In genomic region chr11:76190376-76190775, GRCh38 we compare ENCODE assay signal across 20 cellular contexts. TPM values are rescaled to one million over a fixed set of nuclear protein-coding genes. Genes with fewer than 3 reads are reported as not detected.
DNase-seq lines count a peak whose midpoint lies in the region; ATAC-seq, FAIRE-seq and TF ChIP-seq lines count a peak whose summit lies in the region.
"Had no signal": no experiment of that assay in that cellular context is flagged by ENCODE, and none has a peak within 500 bp of the region (broad histone marks: within the 10 kb centered on the region; RNA-seq: fewer than 3 reads in every experiment).

No MANE protein-coding gene starts in this region.

- no peak overlapping the region for H4K91ac ChIP-seq in H1 (replicated peaks; ENCODE audit: insufficient read length, low read length)

- H3K18ac ChIP-seq in H1 (ENCODE audit: extremely low read depth, low read length): no peak overlapping the region

- H4K8ac ChIP-seq in H1 (ENCODE audit: extremely low read depth, insufficient read depth, low read length): no peak overlapping the region

- no peak for TF ChIP-seq POLR2A in H1 (IDR thresholded peaks at IDR 0.05; ENCODE audit: control extremely low read depth in 1 of 2, low read depth in 2 of 2, low read length in 2 of 2)
- TF ChIP-seq POLR2A in upper lobe of left lung (IDR thresholded peaks at IDR 0.05): no peak

- intact Hi-C loops in lower lobe of right lung (cut with DNase I): no loop called here
- intact Hi-C loops in sciatic nerve (cut with DNase I): no loop called here

- TF ChIP-seq EP300 in SK-N-SH (IDR thresholded peaks at IDR 0.05; ENCODE audit: borderline replicate concordance in 1 of 2, low read depth in 1 of 2, low read length in 1 of 2): no peak
- no peak for TF ChIP-seq EP300 in H1 (IDR thresholded peaks at IDR 0.05; ENCODE audit: borderline replicate concordance in 1 of 2, low read depth in 2 of 2, low read length in 2 of 2)
- no peak for TF ChIP-seq EP300 in upper lobe of left lung (IDR thresholded peaks at IDR 0.05)

- no peaks in the 10 kb centered on the region for H3K23me2 ChIP-seq in H1 (ENCODE audit: low read depth, low read length)

- H3K79me2 ChIP-seq in SK-N-SH (ENCODE audit: insufficient read depth): no peaks in the 10 kb centered on the region
- H3K79me2 ChIP-seq in H1 (ENCODE audit: control insufficient read depth in 1 of 2, insufficient read depth in 2 of 2, low read length in 2 of 2): no peaks in the 10 kb centered on the region

- no peak; the same call in 2 of the 3 replicates for ATAC-seq in SK-N-SH treated with all-trans-retinoic acid at 6 μM for 48 hours
- peak in 1 of 2 donors; percentile 4 for ATAC-seq in lower lobe of right lung
- no peak for ATAC-seq in upper lobe of left lung (ENCODE audit: low FRiP score in 2 of 2)
- ATAC-seq in GM21717 (IDR thresholded peaks at IDR 0.05; ENCODE audit: unreplicated experiment): no peak
- ATAC-seq in sciatic nerve: no peak
- no peak for ATAC-seq in GM21619 (IDR thresholded peaks at IDR 0.05; ENCODE audit: unreplicated experiment)

- H3K79me1 ChIP-seq in H1 (ENCODE audit: low read depth, low read length): no peaks in the 10 kb centered on the region

- H3K27me3 ChIP-seq in SK-N-SH (ENCODE audit: insufficient read depth) (no peaks in the 10 kb centered on the region), H1 (replicated peaks in 1 of 4; ENCODE audit: control insufficient read depth in 3 of 4, extremely low read depth in 1 of 4, insufficient read depth in 3 of 4, low read length in 3 of 4) (no peaks in the 10 kb centered on the region), lower lobe of right lung (ENCODE audit: low read depth) (no peaks in the 10 kb centered on the region), upper lobe of left lung (no peaks in the 10 kb centered on the region)

- H3K36me3 ChIP-seq in SK-N-SH (replicated peaks in 1 of 2; ENCODE audit: control insufficient read depth in 1 of 2, insufficient read depth in 2 of 2, low read length in 1 of 2) (no peaks in the 10 kb centered on the region), H1 (ENCODE audit: control insufficient read depth in 2 of 4, insufficient read depth in 4 of 4, low read length in 3 of 4) (no peaks in the 10 kb centered on the region; a peak in 1 of 8 replicates), lower lobe of right lung (no peaks in the 10 kb centered on the region), upper lobe of left lung (no peaks in the 10 kb centered on the region)

- H3K9me2 ChIP-seq in SK-N-SH: no peaks in the 10 kb centered on the region

- DNase-seq in SK-N-SH: peak; percentile 68
- no peak for DNase-seq in H1 (ENCODE audit: low read depth in 1 of 2, low spot score in 2 of 2)
- no peak for DNase-seq in lower lobe of right lung
- no peak for DNase-seq in upper lobe of left lung
- DNase-seq in sciatic nerve (ENCODE audit: low spot score): no peak
- DNase-seq: C1 segment of cervical spinal cord, DMS79 treated with DMSO at 0.1 percent for 48 hours, Kasumi-1, NCI-H1417, NCI-H187 treated with DMSO at 0.1 percent for 48 hours, NCI-H446, PC-9 had no signal

- H3K56ac ChIP-seq in H1 (replicated peaks; ENCODE audit: insufficient read length, low read depth, low read length): no peak overlapping the region

- H3K4me3 ChIP-seq in SK-N-SH (ENCODE audit: low read depth in 2 of 2, low read length in 1 of 2) (no peak overlapping the region), H1 (ENCODE audit: extremely low read depth in 1 of 4, insufficient read depth in 2 of 4, low read depth in 3 of 4, low read length in 4 of 4) (no peak overlapping the region), lower lobe of right lung (no peak overlapping the region), upper lobe of left lung (no peak overlapping the region)
- H3K4me3 ChIP-seq: PC-9 had no signal

- TF ChIP-seq CTCF in SK-N-SH (IDR thresholded peaks at IDR 0.05): no peak
- no peak for TF ChIP-seq CTCF in H1 (IDR thresholded peaks at IDR 0.05; ENCODE audit: control extremely low read depth in 1 of 3, insufficient read depth in 1 of 3, low read depth in 1 of 3, low read length in 3 of 3)
- no peak for TF ChIP-seq CTCF in lower lobe of right lung (IDR thresholded peaks at IDR 0.05)
- TF ChIP-seq CTCF in upper lobe of left lung (IDR thresholded peaks at IDR 0.05): no peak

- no peak overlapping the region for H2BK12ac ChIP-seq in H1 (ENCODE audit: low read depth, low read length)

- H3K14ac ChIP-seq in H1 (ENCODE audit: insufficient read length): no peak overlapping the region

- H2BK15ac ChIP-seq in H1 (ENCODE audit: low read length): no peak overlapping the region

- H3K23ac ChIP-seq in H1 (ENCODE audit: insufficient read length): no peak overlapping the region

- H2AFZ ChIP-seq in SK-N-SH (ENCODE audit: low read depth) (no peak overlapping the region), H1 (ENCODE audit: low read length) (no peak overlapping the region)
- H2AFZ ChIP-seq: PC-9 had no signal

- no peak overlapping the region for H4K5ac ChIP-seq in H1 (ENCODE audit: insufficient read length, low read depth, low read length)

- H4K20me1 ChIP-seq in SK-N-SH (ENCODE audit: insufficient read depth): no peaks in the 10 kb centered on the region
- H4K20me1 ChIP-seq in H1 (replicated peaks in 1 of 2; ENCODE audit: control insufficient read depth in 1 of 2, insufficient read depth in 2 of 2, low read length in 2 of 2): no peaks in the 10 kb centered on the region

- POLR2A ChIA-PET in SK-N-SH (lab: Yijun Ruan, JAX) (no interaction called here), H1 (lab: Charles Lee; ENCODE audit: partially characterized antibody) (no interaction called here)

- H3K4me1 ChIP-seq in SK-N-SH (ENCODE audit: control insufficient read depth in 1 of 2, insufficient read depth in 2 of 2, low read depth in 1 of 2, low read length in 1 of 2) (peaks cover 0 to 29% of the 10 kb centered on the region in 2 experiments; a peak in 1 of 4 replicates), H1 (replicated peaks in 1 of 4; ENCODE audit: control insufficient read depth in 3 of 4, insufficient read depth in 4 of 4, low read length in 3 of 4) (peaks cover 0 to 10% (median 0%) of the 10 kb centered on the region in 4 experiments; a peak in 2 of 7 replicates), lower lobe of right lung (peaks cover 17% of the 10 kb centered on the region), upper lobe of left lung (peaks cover 14 to 17% (median 15%) of the 10 kb centered on the region in 4 donors)

- no peak for TF ChIP-seq RAD21 in SK-N-SH (IDR thresholded peaks at IDR 0.05; ENCODE audit: low read length)
- no peak for TF ChIP-seq RAD21 in H1 (IDR thresholded peaks at IDR 0.05 in 1 of 2, conservative IDR thresholded peaks at IDR 0.05 in 1 of 2; ENCODE audit: low read depth in 2 of 2, low read length in 2 of 2)

- WGBS in SK-N-SH (ENCODE audit: low lambda C conversion rate): 28% methylated on average over 7 of the region's 7 CpGs
- 74% methylated on average over 6 of the region's 7 CpGs; no CpG with 5 or more reads in 1 of the 2 experiments for WGBS in H1 (ENCODE audit: extremely low coverage in 1 of 2, insufficient coverage in 1 of 2, insufficient read length in 1 of 2, insufficient replicate concordance in 2 of 2, low coverage in 1 of 2, low lambda C conversion rate in 2 of 2, missing lambda C conversion rate in 1 of 2), 2 experiments
- WGBS in upper lobe of left lung, 2 donors: 49% methylated on average over 7 of the region's 7 CpGs; no CpG with 5 or more reads in 1 of the 2 donors

- H2BK5ac ChIP-seq in H1 (ENCODE audit: low read depth, low read length): no peak overlapping the region

- no peak overlapping the region for H2BK20ac ChIP-seq in H1 (ENCODE audit: low read length)

- H3K9ac ChIP-seq in SK-N-SH: no peak overlapping the region
- H3K9ac ChIP-seq in H1 (replicated peaks in 1 of 4; ENCODE audit: extremely low read depth in 1 of 4, low read depth in 3 of 4, low read length in 3 of 4): no peak overlapping the region

- CTCF ChIA-PET in SK-N-SH (lab: Yijun Ruan, JAX): interaction anchor here (1.0 to 9.9 kb wide), 3 partner anchors 17 to 294 kb away, joined by 3 to 94 read pairs (median 5); partner anchors contain the start of gene WNT11
- CTCF ChIA-PET in H1 (lab: Charles Lee; ENCODE audit: partially characterized antibody): interaction anchor here (0.7 to 2.4 kb wide), 6 partner anchors 8 to 199 kb away, joined by 3 to 9 read pairs (median 3); no protein-coding TSS in a partner anchor

- peak overlapping the region; percentile 54 for H3K4ac ChIP-seq in H1 (replicated peaks; ENCODE audit: insufficient read length, low read depth, low read length)

- H2BK120ac ChIP-seq in H1 (replicated peaks; ENCODE audit: low read depth, low read length): no peak overlapping the region

- no peak overlapping the region; a peak in 1 of 4 replicates for H3K27ac ChIP-seq in SK-N-SH (ENCODE audit: low read depth in 2 of 2, low read length in 1 of 2)
- no peak overlapping the region for H3K27ac ChIP-seq in H1 (ENCODE audit: low read depth, low read length)
- H3K27ac ChIP-seq in lower lobe of right lung: peak overlapping the region; percentile 4
- peak overlapping the region in 3 of 4 donors; percentile 15 to 62 (median 39) for H3K27ac ChIP-seq in upper lobe of left lung
- H3K27ac ChIP-seq: 22Rv1, PC-9 had no signal

- H3K4me2 ChIP-seq in SK-N-SH: no peak overlapping the region
- no peak overlapping the region for H3K4me2 ChIP-seq in H1 (ENCODE audit: insufficient read depth in 1 of 2, low read depth in 2 of 2, low read length in 2 of 2)
- H3K4me2 ChIP-seq: PC-9 had no signal

- no peak overlapping the region for H2AK5ac ChIP-seq in H1 (ENCODE audit: low read depth, low read length)

- H3K9me3 ChIP-seq in SK-N-SH (no peaks in the 10 kb centered on the region), H1 (ENCODE audit: insufficient read depth in 2 of 2, low read depth in 1 of 2, low read length in 1 of 2) (no peaks in the 10 kb centered on the region), lower lobe of right lung (no peaks in the 10 kb centered on the region), upper lobe of left lung (no peaks in the 10 kb centered on the region)

- no peaks in the 10 kb centered on the region for H3F3A ChIP-seq in SK-N-SH (replicated peaks; ENCODE audit: insufficient read depth)

- no peak for FAIRE-seq in H1 (lab: Jason Lieb, UNC)
- FAIRE-seq: G401.6, GM12891, H54 had no signal

RNA-seq across cellular contexts. Expression of gene WNT11, which starts 15.9 kb away (rescaled TPM):
- polyA plus RNA-seq in SK-N-SH (2012; rRNA removed): 0.43 and 0.70 TPM in 2 replicates
- polyA plus RNA-seq in SK-N-SH (2012; cell fraction: cytosol; rRNA removed): 0.21 and 0.33 TPM in 2 replicates
- 0.74 and 0.83 TPM in 2 replicates for polyA plus RNA-seq in SK-N-SH (2012; cell fraction: nucleus; rRNA removed)
- total RNA-seq in H1 (2021; fragmentation: NEBNext Ultra II Directional; extraction: Animal tissue kit (Norgen Biotek cat#: 25700)): 0.45 TPM in 1 of 2 replicates, not detected in the other
- polyA plus RNA-seq in H1 (2011; rRNA removed): 0.11 and 0.22 TPM in 2 replicates
- polyA plus RNA-seq in H1 (2011; cell fraction: cytosol; rRNA removed): 0.16 TPM
- polyA plus RNA-seq in H1 (2011; cell fraction: nucleus; rRNA removed): 0.14 TPM
- polyA plus RNA-seq in H1 (2012, experiment 1 of 2): 0.08 to 0.16 TPM (median 0.09 TPM) in 3 of 4 replicates, not detected in the other
- not detected for polyA plus RNA-seq in H1 (2012, experiment 2 of 2)
- polyA plus RNA-seq in H1 (2013, experiment 1 of 2): 0.10 TPM
- polyA plus RNA-seq in H1 (2013, experiment 2 of 2): 0.15 TPM
- polyA minus RNA-seq in H1 (2011; rRNA and poly(A)+ RNA removed): not detected in 2 replicates
- polyA minus RNA-seq in H1 (2011; cell fraction: cytosol; rRNA and poly(A)+ RNA removed): not detected
- not detected for polyA minus RNA-seq in H1 (2011; cell fraction: nucleus; rRNA and poly(A)+ RNA removed)
- total RNA-seq in lower lobe of right lung: 9.2 TPM
- 10 to 100 TPM in 1 of 6 donors, 1 to 10 TPM in 5; 1.7 to 12.9 (median 4.1) TPM for total RNA-seq in upper lobe of left lung
- total RNA-seq in sciatic nerve: 11.6 TPM
- total RNA-seq: PC-9 had no signal
- polyA plus RNA-seq: IgD-negative memory B cell had no signal

Comparison
In these comparisons a context has a peak if more than half of its experiments do, and no peak if none do; other contexts are left out.
1. H3K27ac ChIP-seq: peak in lower lobe of right lung (single experiment) and upper lobe of left lung (3 of 4); none in SK-N-SH (0 of 2) and H1 (single experiment).